Comparison of ENCODE assay signal across 13 cellular contexts in genomic region chr1:78069784-78070183, GRCh38. TPM values are rescaled to one million over a fixed set of nuclear protein-coding genes. Genes with fewer than 3 reads are reported as not detected.
"Had no signal": no experiment of that assay in that cellular context is flagged by ENCODE, and none has a peak within 500 bp of the region (broad histone marks: within the 10 kb centered on the region; RNA-seq: fewer than 3 reads in every experiment).

No MANE protein-coding gene starts in this region.

- H3K36me3 Mint-ChIP-seq: stimulated activated memory B cell treated with anti-CD40 and anti-IgM and Interleukin-4, amounts not matched to agents 10 μg/mL and 1 μg/mL and 100 μg/mL, for 72 hours had no signal

- FAIRE-seq: islet of Langerhans had no signal

- H3K27ac ChIP-seq: transverse colon had no signal

- H3K9me3 Mint-ChIP-seq: activated B cell treated with CpG ODN at 0.5 μM for 24 hours; activated CD4-positive, alpha-beta T cell treated with anti-CD3 and anti-CD28 coated beads, Interleukin-2, amount 10 ng/mL, durations not matched to agents 24 days and 14 days; activated naive CD4-positive, alpha-beta T cell treated with anti-CD3 and anti-CD28 coated beads for 36 hours; activated T-helper 17 cell treated with anti-CD3 and anti-CD28 coated beads, Interleukin-2, amount 50 U/mL, for 72 hours; nephron progenitor cell; stimulated activated memory B cell treated with anti-CD40 and anti-IgM and Interleukin-4, amounts not matched to agents 10 μg/mL and 1 μg/mL and 100 μg/mL, for 72 hours had no signal

- H3K27me3 ChIP-seq: transverse colon had no signal

- H3K4me1 Mint-ChIP-seq: activated B cell treated with CpG ODN at 0.5 μM for 24 hours; activated CD4-positive, alpha-beta T cell treated with anti-CD3 and anti-CD28 coated beads, Interleukin-2, amount 10 ng/mL, durations not matched to agents 24 days and 14 days; activated T-helper 17 cell treated with anti-CD3 and anti-CD28 coated beads, Interleukin-2, amount 50 U/mL, for 72 hours; nephron progenitor cell; T-helper 17 cell had no signal

- ATAC-seq: stimulated activated memory B cell treated with anti-CD40 and anti-IgM and Interleukin-4, amounts not matched to agents 10 μg/mL and 1 μg/mL and 100 μg/mL, for 72 hours; T-helper 17 cell had no signal

- H3K27ac Mint-ChIP-seq: activated B cell treated with CpG ODN at 0.5 μM for 24 hours; activated CD4-positive, alpha-beta T cell treated with anti-CD3 and anti-CD28 coated beads, Interleukin-2, amount 10 ng/mL, durations not matched to agents 24 days and 14 days; activated naive CD4-positive, alpha-beta T cell treated with anti-CD3 and anti-CD28 coated beads for 36 hours; activated T-helper 17 cell treated with anti-CD3 and anti-CD28 coated beads, Interleukin-2, amount 50 U/mL, for 72 hours; nephron progenitor cell; stimulated activated memory B cell treated with anti-CD40 and anti-IgM and Interleukin-4, amounts not matched to agents 10 μg/mL and 1 μg/mL and 100 μg/mL, for 72 hours; T-helper 17 cell had no signal

- H3K4me3 Mint-ChIP-seq: activated B cell treated with CpG ODN at 0.5 μM for 24 hours; activated CD4-positive, alpha-beta T cell treated with anti-CD3 and anti-CD28 coated beads, Interleukin-2, amount 10 ng/mL, durations not matched to agents 24 days and 14 days; activated naive CD4-positive, alpha-beta T cell treated with anti-CD3 and anti-CD28 coated beads for 36 hours; activated T-helper 17 cell treated with anti-CD3 and anti-CD28 coated beads, Interleukin-2, amount 50 U/mL, for 72 hours; nephron progenitor cell; stimulated activated memory B cell treated with anti-CD40 and anti-IgM and Interleukin-4, amounts not matched to agents 10 μg/mL and 1 μg/mL and 100 μg/mL, for 72 hours; T-helper 17 cell had no signal

- H3K36me3 ChIP-seq: transverse colon had no signal

- DNase-seq: activated B cell treated with CpG ODN at 0.5 μM for 24 hours; activated CD4-positive, alpha-beta T cell treated with anti-CD3 and anti-CD28 coated beads, Interleukin-2, amount 10 ng/mL, durations not matched to agents 24 days and 14 days; activated naive CD4-positive, alpha-beta T cell treated with anti-CD3 and anti-CD28 coated beads for 36 hours; effector memory CD4-positive, alpha-beta T cell; erythroblast; mesendoderm; nephron progenitor cell; retina; T-helper 17 cell; transverse colon had no signal

- H3K9me3 ChIP-seq: transverse colon had no signal

- H3K4me3 ChIP-seq: transverse colon had no signal

RNA-seq across cellular contexts. Expression of gene GIPC2, which starts 24.0 kb away (rescaled TPM):
- total RNA-seq: activated B cell treated with CpG ODN at 0.5 μM for 24 hours; activated CD4-positive, alpha-beta T cell treated with anti-CD3 and anti-CD28 coated beads, Interleukin-2, amount 10 ng/mL, durations not matched to agents 24 days and 14 days had no signal
